In the genomic region with DNA sequence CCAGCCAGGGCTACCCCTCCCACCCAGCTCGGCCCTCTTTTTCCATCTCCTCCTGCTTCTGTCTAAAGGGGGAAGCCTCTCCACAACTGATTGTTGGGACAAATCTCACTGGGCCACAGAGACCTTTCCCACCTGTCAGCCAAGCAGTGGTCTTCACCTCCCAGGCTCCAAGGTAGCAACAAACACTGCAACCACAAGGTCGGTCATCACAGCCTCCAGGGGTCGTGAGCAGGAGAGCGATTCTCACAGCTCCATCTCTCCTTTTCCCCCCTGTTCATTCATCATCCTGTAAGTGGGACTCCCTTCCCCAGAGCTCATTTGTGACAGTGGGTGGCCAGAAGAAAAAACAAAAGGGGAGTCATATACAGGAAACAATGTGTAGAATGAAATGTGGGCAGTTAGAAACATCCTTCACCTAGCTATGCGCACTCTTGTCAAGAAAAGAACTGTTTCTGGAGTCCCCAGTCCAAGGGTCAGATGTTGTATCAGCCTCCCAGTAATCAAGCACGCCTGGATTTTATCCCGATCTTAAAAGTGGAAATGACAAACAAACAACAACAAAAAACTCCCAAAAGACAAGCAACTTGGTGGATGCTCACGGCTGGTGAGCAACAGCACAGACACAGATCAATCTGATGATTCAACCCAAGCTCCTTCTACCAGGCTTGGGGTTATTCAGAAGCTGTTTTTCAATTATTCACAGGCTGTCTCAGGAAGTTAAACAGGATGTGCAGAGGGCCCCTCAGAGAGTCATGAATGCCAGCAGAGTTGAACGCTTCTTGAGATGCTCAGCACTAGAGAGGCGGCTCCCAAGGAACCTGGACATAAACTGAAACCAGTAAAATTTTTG, we compare ENCODE assay signal across 16 cellular contexts. TPM values are rescaled to one million over a fixed set of nuclear protein-coding genes. Genes with fewer than 3 reads are reported as not detected.
A peak's percentile ranks its signal among the peaks of the same experiment; 100 is the strongest.
DNase-seq lines count a peak whose midpoint lies in the region; ATAC-seq, FAIRE-seq and TF ChIP-seq lines count a peak whose summit lies in the region.
"Had no signal": no experiment of that assay in that cellular context is flagged by ENCODE, and none has a peak within 500 bp of the region (broad histone marks: within the 10 kb centered on the region; RNA-seq: fewer than 3 reads in every experiment).

No MANE protein-coding gene starts in this region.

- no peak for DNase-seq in T-helper 17 cell
- DNase-seq in activated naive CD4-positive, alpha-beta T cell treated with anti-CD3 and anti-CD28 coated beads, Interleukin-2, amount 50 U/mL, for 72 hours (ENCODE audit: low spot score in 2 of 2), result peak in 1 of 2 donors; percentile 42
- peak; percentile 53 for DNase-seq in small intestine
- DNase-seq in SK-N-DZ (ENCODE audit: low spot score), result no peak
- DNase-seq in breast epithelium (ENCODE audit: low spot score in 2 of 2), result no peak
- DNase-seq in NCI-H187 (lab: John Stamatoyannopoulos, UW), result no peak
- DNase-seq: amygdala, Calu3, immature natural killer cell, KBM-7, naive B cell had no signal

- H3K9me3 Mint-ChIP-seq in activated naive CD4-positive, alpha-beta T cell treated with anti-CD3 and anti-CD28 coated beads, Interleukin-2, amount 50 U/mL, for 72 hours, result no peaks in the 10 kb centered on the region
- H3K9me3 Mint-ChIP-seq: immature natural killer cell, naive B cell had no signal

- H3K4me1 ChIP-seq in small intestine (ENCODE audit: control insufficient read depth in 2 of 2, insufficient read depth in 1 of 2, low read depth in 1 of 2, low read length in 1 of 2) (no peaks in the 10 kb centered on the region), breast epithelium (no peaks in the 10 kb centered on the region)

- H3K4me3 Mint-ChIP-seq in T-helper 17 cell, result peak overlapping the region; percentile 62
- H3K4me3 Mint-ChIP-seq: immature natural killer cell, naive B cell had no signal

- FAIRE-seq in small intestine (lab: Jason Lieb, UNC), result no peak

- H3K27me3 ChIP-seq in small intestine (ENCODE audit: control insufficient read depth in 2 of 2, insufficient read depth in 2 of 2, low read length in 2 of 2) (no peaks in the 10 kb centered on the region), breast epithelium (no peaks in the 10 kb centered on the region)

- ATAC-seq in HG03354 (IDR thresholded peaks at IDR 0.05; ENCODE audit: poor library complexity, severe bottlenecking, unreplicated experiment), result peak; percentile 69
- ATAC-seq in T-helper 17 cell, result peak; percentile 59
- peak; percentile 95 to 99 for ATAC-seq in activated naive CD4-positive, alpha-beta T cell treated with anti-CD3 and anti-CD28 coated beads, Interleukin-2, amount 50 U/mL, for 72 hours
- ATAC-seq in GM19455 (IDR thresholded peaks at IDR 0.05; ENCODE audit: unreplicated experiment), result no peak

- 36 to 49% (median 43%) methylated on average over 10 of the region's 10 CpGs for WGBS in small intestine, 3 donors

- no peaks in the 10 kb centered on the region for H3K36me3 ChIP-seq in small intestine (ENCODE audit: control insufficient read depth in 2 of 2, insufficient read depth in 2 of 2, low read length in 2 of 2)
- no peaks in the 10 kb centered on the region for H3K36me3 ChIP-seq in breast epithelium

- peak overlapping the region; percentile 84 for H3K27ac Mint-ChIP-seq in T-helper 17 cell
- H3K27ac Mint-ChIP-seq in activated naive CD4-positive, alpha-beta T cell treated with anti-CD3 and anti-CD28 coated beads, Interleukin-2, amount 50 U/mL, for 72 hours, result peak overlapping the region; percentile 74 to 97
- H3K27ac Mint-ChIP-seq: immature natural killer cell had no signal

- intact Hi-C loops in breast epithelium (cut with DNase I; ENCODE audit: low total_unique reads), result no loop called here

- TF ChIP-seq CTCF in breast epithelium (IDR thresholded peaks at IDR 0.05), result no peak

- TF ChIP-seq POLR2A in breast epithelium (IDR thresholded peaks at IDR 0.05), result no peak

- H3K36me3 Mint-ChIP-seq in T-helper 17 cell (ENCODE audit: low read depth), result peaks cover 2% of the 10 kb centered on the region
- peaks cover 0 to 5% of the 10 kb centered on the region in 2 donors for H3K36me3 Mint-ChIP-seq in activated naive CD4-positive, alpha-beta T cell treated with anti-CD3 and anti-CD28 coated beads, Interleukin-2, amount 50 U/mL, for 72 hours
- H3K36me3 Mint-ChIP-seq: immature natural killer cell, naive B cell had no signal

- peaks cover 26% of the 10 kb centered on the region for H3K27me3 Mint-ChIP-seq in T-helper 17 cell

- H3K9me3 ChIP-seq in T-helper 17 cell (ENCODE audit: control insufficient read depth, low read length, poor library complexity, severe bottlenecking) (no peaks in the 10 kb centered on the region), small intestine (ENCODE audit: control insufficient read depth, low read depth) (no peaks in the 10 kb centered on the region), breast epithelium (no peaks in the 10 kb centered on the region)

- H3K4me1 Mint-ChIP-seq in T-helper 17 cell, result peaks cover 25% of the 10 kb centered on the region
- H3K4me1 Mint-ChIP-seq: immature natural killer cell had no signal

- no peak overlapping the region for H3K27ac ChIP-seq in small intestine (ENCODE audit: low read depth in 1 of 2, low read length in 1 of 2)
- no peak overlapping the region for H3K27ac ChIP-seq in breast epithelium
- H3K27ac ChIP-seq: epithelial cell of prostate had no signal

- H3K4me3 ChIP-seq in small intestine (ENCODE audit: low read depth in 1 of 2, low read length in 2 of 2) (no peak overlapping the region), breast epithelium (no peak overlapping the region)

RNA-seq across cellular contexts. Expression of a gene that starts 22.4 kb away (rescaled TPM):
- total RNA-seq in T-helper 17 cell, result not detected
- not detected for total RNA-seq in activated naive CD4-positive, alpha-beta T cell treated with anti-CD3 and anti-CD28 coated beads, Interleukin-2, amount 50 U/mL, for 72 hours
- polyA plus RNA-seq in small intestine, result not detected
- polyA plus RNA-seq in SK-N-DZ (2014; cell fraction: cytosol; rRNA removed), result not detected in 2 replicates
- polyA plus RNA-seq in SK-N-DZ (2014; cell fraction: nucleus; rRNA removed), result not detected in 2 replicates
- not detected for total RNA-seq in breast epithelium
- total RNA-seq: Calu3, NCI-H460, urinary bladder had no signal
- polyA plus RNA-seq: immature natural killer cell, urinary bladder had no signal
